In the genomic region with DNA sequence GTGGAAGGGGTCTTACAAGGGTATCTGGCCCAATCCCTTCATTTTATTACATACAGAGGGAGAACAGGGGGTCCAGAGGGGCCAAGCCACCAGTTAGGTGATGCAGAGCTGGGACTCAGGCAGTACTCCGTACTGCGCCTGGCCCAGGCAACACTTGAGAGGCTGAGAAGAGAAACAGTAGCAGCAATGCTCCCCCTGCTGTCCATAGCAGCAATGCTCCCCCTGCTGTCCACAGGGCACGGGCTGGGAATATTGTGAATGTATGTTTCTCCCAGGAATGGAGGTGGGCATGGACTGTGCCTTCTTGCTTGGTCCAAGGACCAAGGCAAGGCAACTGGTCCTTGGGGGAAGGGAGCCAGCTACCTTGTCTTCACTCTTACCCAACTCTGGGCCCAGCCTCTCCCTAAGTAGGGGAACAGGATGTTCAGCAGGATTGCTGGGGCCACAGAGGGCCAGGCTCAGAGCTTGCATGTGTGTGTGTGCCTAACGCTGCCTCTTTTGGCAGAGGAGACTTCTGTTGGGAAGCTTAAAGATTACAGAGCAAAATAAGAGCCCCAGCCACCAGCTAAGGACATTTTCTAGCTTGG, we compare ENCODE assay signal across 9 cellular contexts. TPM values are rescaled to one million over a fixed set of nuclear protein-coding genes. Genes with fewer than 3 reads are reported as not detected.
DNase-seq lines count a peak whose midpoint lies in the region; ATAC-seq and TF ChIP-seq lines count a peak whose summit lies in the region.
"Had no signal": no experiment of that assay in that cellular context is flagged by ENCODE, and none has a peak within 500 bp of the region (broad histone marks: within the 10 kb centered on the region; RNA-seq: fewer than 3 reads in every experiment).

No MANE protein-coding gene starts in this region.

- peak overlapping the region; percentile 99 for H2AK5ac ChIP-seq in mesenchymal stem cell (ENCODE audit: low read length, severe bottlenecking)

- WGBS in mesenchymal stem cell = 32% methylated on average over 4 of the region's 4 CpGs

- H2AFZ ChIP-seq in mesenchymal stem cell (ENCODE audit: low read depth, low read length) = no peak overlapping the region

- H2BK15ac ChIP-seq in mesenchymal stem cell (ENCODE audit: low read depth, poor library complexity, severe bottlenecking) = peak overlapping the region; percentile 87

- peak overlapping the region; percentile 99 for H2BK5ac ChIP-seq in mesenchymal stem cell (ENCODE audit: low read depth, low read length, poor library complexity, severe bottlenecking)

- peak overlapping the region; percentile 70 for H3K9ac ChIP-seq in mesenchymal stem cell (ENCODE audit: low read length)

- H3K27me3 ChIP-seq in mesenchymal stem cell (ENCODE audit: control insufficient read depth in 1 of 2, insufficient read depth in 1 of 2, low read length in 2 of 2) (no peaks in the 10 kb centered on the region), upper lobe of right lung (no peaks in the 10 kb centered on the region)
- H3K27me3 ChIP-seq: BLaER1 treated with 17β-estradiol and CSF1 and Interleukin-3, amounts not matched to agents 10 nM and 100 nM had no signal

- H3K4ac ChIP-seq in mesenchymal stem cell (ENCODE audit: low read depth in 1 of 2, low read length in 2 of 2) = peak overlapping the region; percentile 95 to 97

- H3K36me3 ChIP-seq in mesenchymal stem cell (ENCODE audit: control insufficient read depth in 1 of 2, insufficient read depth in 2 of 2, low read depth in 1 of 2, low read length in 2 of 2) (no peaks in the 10 kb centered on the region), upper lobe of right lung (peaks cover 6% of the 10 kb centered on the region)

- no peak overlapping the region for H3K23ac ChIP-seq in mesenchymal stem cell (ENCODE audit: low read length in 2 of 2)

- DNase-seq in NCI-H1417 (lab: John Stamatoyannopoulos, UW) (peak; percentile 2 to 62 (median 25)), NCI-H1417 treated with DMSO at 0.1 percent for 48 hours (lab: John Stamatoyannopoulos, UW) (no peak), SW480 (ENCODE audit: low spot score) (peak; percentile 90), ecto neural progenitor cell (ENCODE audit: low spot score) (peak; percentile 71), mesenchymal stem cell (peak; percentile 84), upper lobe of right lung (no peak)

- no peak overlapping the region for H3K4me3 ChIP-seq in mesenchymal stem cell (ENCODE audit: insufficient read depth in 1 of 2, low read depth in 1 of 2, low read length in 2 of 2)
- no peak overlapping the region for H3K4me3 ChIP-seq in upper lobe of right lung
- H3K4me3 ChIP-seq: BLaER1 treated with 17β-estradiol and CSF1 and Interleukin-3, amounts not matched to agents 10 nM and 100 nM had no signal

- peak overlapping the region; percentile 99 to 100 for H2BK12ac ChIP-seq in mesenchymal stem cell (ENCODE audit: low read length in 2 of 2)

- H3K27ac ChIP-seq in mesenchymal stem cell (ENCODE audit: low read length, poor library complexity, severe bottlenecking) (peak overlapping the region; percentile 99), upper lobe of right lung (peak overlapping the region; percentile 36)

- TF ChIP-seq CTCF in LNCAP (IDR thresholded peaks at IDR 0.05) = peak; percentile 77; the same call in 1 of the 2 replicates
- peak; percentile 63 for TF ChIP-seq CTCF in upper lobe of right lung (IDR thresholded peaks at IDR 0.05)

- no peak overlapping the region for H3K4me2 ChIP-seq in mesenchymal stem cell (ENCODE audit: low read length, poor library complexity, severe bottlenecking)

- peak overlapping the region; percentile 92 for H4K8ac ChIP-seq in mesenchymal stem cell (ENCODE audit: low read length)

- peak; percentile 77 for ATAC-seq in upper lobe of right lung
- no peak for ATAC-seq in GM21423 (IDR thresholded peaks at IDR 0.05; ENCODE audit: unreplicated experiment)

- H3K14ac ChIP-seq in mesenchymal stem cell (ENCODE audit: low read length in 2 of 2) = peak overlapping the region in 1 of 2 experiments; percentile 29

- H3K9me3 ChIP-seq in mesenchymal stem cell (ENCODE audit: control insufficient read depth, low read length) = no peaks in the 10 kb centered on the region
- no peaks in the 10 kb centered on the region for H3K9me3 ChIP-seq in upper lobe of right lung
- H3K9me3 ChIP-seq: BLaER1 treated with 17β-estradiol and CSF1 and Interleukin-3, amounts not matched to agents 10 nM and 100 nM had no signal

- peak overlapping the region; percentile 78 to 98 for H3K18ac ChIP-seq in mesenchymal stem cell (ENCODE audit: low read depth in 1 of 2, low read length in 2 of 2)

- H3K4me1 ChIP-seq in mesenchymal stem cell (ENCODE audit: control insufficient read depth, insufficient read depth, low read depth, low read length) = peaks cover 55% of the 10 kb centered on the region
- no peaks in the 10 kb centered on the region for H3K4me1 ChIP-seq in upper lobe of right lung

- intact Hi-C loops in upper lobe of right lung (cut with DNase I) = no loop called here

- peaks cover 4% of the 10 kb centered on the region for H3K79me1 ChIP-seq in mesenchymal stem cell (replicated peaks; ENCODE audit: low read length, poor library complexity, severe bottlenecking)

- H2BK120ac ChIP-seq in mesenchymal stem cell (ENCODE audit: low read depth, low read length) = peak overlapping the region; percentile 90

- H4K91ac ChIP-seq in mesenchymal stem cell (ENCODE audit: low read length) = peak overlapping the region; percentile 83

RNA-seq across cellular contexts. Expression of a gene that starts 14.8 kb away (rescaled TPM):
- not detected for polyA plus RNA-seq in mesenchymal stem cell (2013, experiment 1 of 2)
- not detected for polyA plus RNA-seq in mesenchymal stem cell (2013, experiment 2 of 2)
- not detected for total RNA-seq in upper lobe of right lung

RNA-seq across cellular contexts. Expression of a gene that starts 22.5 kb away (rescaled TPM):
- polyA plus RNA-seq in mesenchymal stem cell (2013, experiment 1 of 2) = 110 TPM
- polyA plus RNA-seq in mesenchymal stem cell (2013, experiment 2 of 2) = 112 TPM
- 78.8 TPM for total RNA-seq in upper lobe of right lung

RNA-seq across cellular contexts. Expression of a gene that starts 29.1 kb away (rescaled TPM):
- polyA plus RNA-seq in mesenchymal stem cell (2013, experiment 1 of 2) = 114 TPM
- polyA plus RNA-seq in mesenchymal stem cell (2013, experiment 2 of 2) = 114 TPM
- 85.2 TPM for total RNA-seq in upper lobe of right lung

Comparison
In these comparisons a context has a peak if more than half of its experiments do, and no peak if none do; other contexts are left out.
1. DNase-seq: peak in NCI-H1417 (3 of 3), SW480 (single experiment), ecto neural progenitor cell (single experiment) and mesenchymal stem cell (single experiment); none in NCI-H1417 treated with DMSO at 0.1 percent for 48 hours (single experiment) and upper lobe of right lung (single experiment).